Comparison of ENCODE assay signal across 8 cellular contexts in the genomic region with DNA sequence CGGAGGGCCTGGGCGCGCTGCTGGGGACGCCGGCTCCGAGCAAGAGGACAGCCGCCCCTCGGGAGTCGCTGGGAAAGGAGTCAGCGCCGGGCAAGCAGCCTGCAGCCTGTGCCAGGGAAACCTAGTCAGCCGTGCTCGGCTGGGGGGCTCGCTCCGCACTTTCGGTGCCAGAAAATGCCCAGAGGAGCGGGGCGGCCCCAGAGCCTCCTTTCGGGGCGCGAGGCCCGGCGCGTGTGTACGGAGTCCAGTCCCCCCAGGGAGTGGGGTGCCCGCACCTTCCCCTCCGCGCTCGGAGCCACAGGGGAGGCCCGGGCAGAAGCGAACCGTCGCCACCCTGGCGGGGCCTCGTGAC.
DNase-seq lines count a peak whose midpoint lies in the region; ATAC-seq and TF ChIP-seq lines count a peak whose summit lies in the region.

No MANE protein-coding gene starts in this region.

- peak overlapping the region; percentile 65 for H3K4me3 ChIP-seq in GM12865 (ENCODE audit: low read depth, low read length)
- no peak overlapping the region for H3K4me3 ChIP-seq in hepatocyte
- peak overlapping the region; percentile 47 to 63 (median 54) for H3K4me3 ChIP-seq in sigmoid colon

- CTCF ChIA-PET in activated CD8-positive, alpha-beta T cell treated with anti-CD3 and anti-CD28 coated beads, Interleukin-2, amount 10 ng/mL, durations not matched to agents 7 days and 5 days (lab: Charles Lee), result no interaction called here

- H4K20me1 ChIP-seq in hepatocyte (ENCODE audit: insufficient read depth, poor library complexity, severe bottlenecking), result no peaks in the 10 kb centered on the region

- H3K4me1 ChIP-seq in hepatocyte (ENCODE audit: insufficient read depth) (no peaks in the 10 kb centered on the region), sigmoid colon (peaks cover 0 to 16% (median 14%) of the 10 kb centered on the region in 4 donors)

- H3K4me3 Mint-ChIP-seq in activated CD8-positive, alpha-beta T cell treated with anti-CD3 and anti-CD28 coated beads, Interleukin-2, amount 10 ng/mL, durations not matched to agents 7 days and 5 days, result peak overlapping the region; percentile 98

- H3K36me3 ChIP-seq in hepatocyte (replicated peaks; ENCODE audit: insufficient read depth, low read depth) (no peaks in the 10 kb centered on the region), sigmoid colon (no peaks in the 10 kb centered on the region)

- TF ChIP-seq CTCF in GM12865 (IDR thresholded peaks at IDR 0.05; ENCODE audit: insufficient read depth, low read depth, low read length, missing control alignments) (no peak), hepatocyte (IDR thresholded peaks at IDR 0.05; ENCODE audit: poor library complexity) (no peak), sigmoid colon (IDR thresholded peaks at IDR 0.05) (no peak)

- peak; percentile 8 for ATAC-seq in HG02884 (IDR thresholded peaks at IDR 0.05; ENCODE audit: unreplicated experiment)
- ATAC-seq in activated CD8-positive, alpha-beta T cell treated with anti-CD3 and anti-CD28 coated beads, Interleukin-2, amount 10 ng/mL, durations not matched to agents 7 days and 5 days, result no peak
- ATAC-seq in GM21526 (IDR thresholded peaks at IDR 0.05; ENCODE audit: low FRiP score, unreplicated experiment), result no peak
- ATAC-seq in GM18861 (IDR thresholded peaks at IDR 0.05; ENCODE audit: unreplicated experiment), result no peak

- H3K27ac Mint-ChIP-seq in activated CD8-positive, alpha-beta T cell treated with anti-CD3 and anti-CD28 coated beads, Interleukin-2, amount 10 ng/mL, durations not matched to agents 7 days and 5 days, result peak overlapping the region; percentile 98

- H3K36me3 Mint-ChIP-seq in activated CD8-positive, alpha-beta T cell treated with anti-CD3 and anti-CD28 coated beads, Interleukin-2, amount 10 ng/mL, durations not matched to agents 7 days and 5 days (ENCODE audit: low read depth), result no peaks in the 10 kb centered on the region

- H3K27me3 ChIP-seq in hepatocyte (peaks cover 5% of the 10 kb centered on the region), sigmoid colon (peaks cover 0 to 24% (median 6%) of the 10 kb centered on the region in 3 donors)

- no peaks in the 10 kb centered on the region for H3K9me3 Mint-ChIP-seq in activated CD8-positive, alpha-beta T cell treated with anti-CD3 and anti-CD28 coated beads, Interleukin-2, amount 10 ng/mL, durations not matched to agents 7 days and 5 days (ENCODE audit: insufficient read depth)

- TF ChIP-seq POLR2A in sigmoid colon (IDR thresholded peaks at IDR 0.05), result no peak

- peaks cover 32% of the 10 kb centered on the region for H3K4me1 Mint-ChIP-seq in activated CD8-positive, alpha-beta T cell treated with anti-CD3 and anti-CD28 coated beads, Interleukin-2, amount 10 ng/mL, durations not matched to agents 7 days and 5 days (ENCODE audit: low read depth)

- WGBS in hepatocyte (ENCODE audit: low lambda C conversion rate, missing lambda C conversion rate), result 36% methylated on average over 25 of the region's 35 CpGs
- 1 to 49% methylated on average over 35 of the region's 35 CpGs for WGBS in sigmoid colon, 2 donors

- intact Hi-C loops in sigmoid colon (cut with DNase I), result no loop called here

- no peaks in the 10 kb centered on the region for H3K79me2 ChIP-seq in hepatocyte

- H3K27ac ChIP-seq in hepatocyte (no peak overlapping the region), sigmoid colon (peak overlapping the region; percentile 49 to 70 (median 68))

- DNase-seq in GM12865 (ENCODE audit: low read depth) (no peak), hepatocyte (ENCODE audit: low spot score) (no peak), sigmoid colon (no peak), RPMI8226 (no peak)
- no peak for DNase-seq in activated CD8-positive, alpha-beta T cell treated with anti-CD3 and anti-CD28 coated beads, Interleukin-2, amount 10 ng/mL, durations not matched to agents 7 days and 5 days

- no peaks in the 10 kb centered on the region for H3K9me2 ChIP-seq in hepatocyte (replicated peaks; ENCODE audit: insufficient read depth)

- TF ChIP-seq EP300 in sigmoid colon (IDR thresholded peaks at IDR 0.05), result no peak

- H2AFZ ChIP-seq in hepatocyte, result peak overlapping the region; percentile 60

- POLR2A ChIA-PET in activated CD8-positive, alpha-beta T cell treated with anti-CD3 and anti-CD28 coated beads, Interleukin-2, amount 10 ng/mL, durations not matched to agents 7 days and 5 days (lab: Charles Lee), result interaction anchor here (0.6 to 1.8 kb wide), 5 partner anchors 12 to 189 kb away, joined by 3 to 11 read pairs (median 3); a partner anchor contains a TSS

- H3K4me2 ChIP-seq in hepatocyte, result peak overlapping the region; percentile 92

- H3K9me3 ChIP-seq in hepatocyte (ENCODE audit: low read depth) (no peaks in the 10 kb centered on the region), sigmoid colon (no peaks in the 10 kb centered on the region)

- no peaks in the 10 kb centered on the region for H3K27me3 Mint-ChIP-seq in activated CD8-positive, alpha-beta T cell treated with anti-CD3 and anti-CD28 coated beads, Interleukin-2, amount 10 ng/mL, durations not matched to agents 7 days and 5 days (ENCODE audit: low read depth)
